Comparison of ENCODE assay signal across 11 cellular contexts in the genomic region with DNA sequence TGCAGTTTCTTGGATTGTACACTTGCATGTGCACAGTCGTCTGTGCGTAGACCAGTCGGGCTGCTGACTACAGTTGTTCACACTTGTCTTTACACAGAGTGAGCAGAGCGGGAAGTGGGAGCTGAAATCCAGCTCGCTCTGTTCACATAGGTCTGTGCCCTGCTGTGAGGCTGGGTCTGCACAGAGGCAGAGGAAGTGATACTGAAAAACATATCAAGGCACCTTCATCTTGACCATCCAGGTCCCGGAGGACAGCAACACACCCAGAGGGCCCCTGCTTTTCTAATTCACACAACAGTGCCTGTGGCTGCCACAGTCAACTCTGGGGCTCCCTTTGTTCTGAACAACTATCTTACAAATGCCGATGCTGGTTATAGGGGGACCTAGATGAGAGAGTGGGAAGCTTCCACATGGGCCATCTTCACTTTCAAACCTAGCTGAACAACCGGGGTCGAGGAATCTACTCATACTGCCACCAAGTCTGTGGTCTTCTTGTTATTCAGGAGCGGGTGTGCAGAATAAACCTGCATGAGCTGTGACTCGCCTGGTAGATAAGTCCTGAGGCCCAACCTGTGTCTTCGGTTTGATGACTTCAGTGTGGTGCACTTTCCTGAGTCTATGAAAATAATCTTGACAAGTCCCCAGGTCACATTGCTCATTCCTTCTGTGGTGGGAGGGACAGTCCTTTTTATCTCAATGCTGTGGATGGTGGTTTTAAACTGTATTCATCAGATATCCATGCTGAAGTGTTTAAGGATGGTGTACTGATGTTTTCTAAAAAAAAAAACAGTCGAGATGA. TPM values are rescaled to one million over a fixed set of nuclear protein-coding genes. Genes with fewer than 3 reads are reported as not detected.
DNase-seq lines count a peak whose midpoint lies in the region; ATAC-seq, FAIRE-seq and TF ChIP-seq lines count a peak whose summit lies in the region.
"Had no signal": no experiment of that assay in that cellular context is flagged by ENCODE, and none has a peak within 500 bp of the region (broad histone marks: within the 10 kb centered on the region; RNA-seq: fewer than 3 reads in every experiment).

No MANE protein-coding gene starts in this region.

- H3K4me1 Mint-ChIP-seq in T-helper 17 cell, result peaks cover 26% of the 10 kb centered on the region

- no peaks in the 10 kb centered on the region for H3K27me3 ChIP-seq in BLaER1
- no peaks in the 10 kb centered on the region for H3K27me3 ChIP-seq in pancreas
- H3K27me3 ChIP-seq in dorsolateral prefrontal cortex, result no peaks in the 10 kb centered on the region
- H3K27me3 ChIP-seq: tibial nerve had no signal

- H3K27ac ChIP-seq in BLaER1 (no peak overlapping the region), pancreas (no peak overlapping the region), dorsolateral prefrontal cortex (no peak overlapping the region)

- no peak for DNase-seq in T-helper 17 cell
- no peak for DNase-seq in Kasumi-1 (lab: John Stamatoyannopoulos, UW)
- DNase-seq in pancreas, result no peak
- no peak for DNase-seq in dorsolateral prefrontal cortex
- DNase-seq in NCI-H2029 treated with DMSO at 0.1 percent for 48 hours (lab: John Stamatoyannopoulos, UW), result no peak
- DNase-seq: activated CD4-positive, alpha-beta T cell treated with anti-CD3 and anti-CD28 coated beads, Interleukin-2, amount 50 U/mL, for 4 hours; NCI-H526 treated with DMSO at 0.1 percent for 48 hours had no signal

- TF ChIP-seq CTCF in pancreas (IDR thresholded peaks at IDR 0.05) (no peak), dorsolateral prefrontal cortex (IDR thresholded peaks at IDR 0.05 in 54 of 56, conservative IDR thresholded peaks at IDR 0.05 in 2 of 56; ENCODE audit: low read depth in 1 of 56, partially characterized antibody in 56 of 56) (no peak)

- H3K27me3 Mint-ChIP-seq in T-helper 17 cell, result no peaks in the 10 kb centered on the region

- 86 to 89% methylated on average over 13 of the region's 13 CpGs for WGBS in pancreas, 2 donors

- H4K20me1 ChIP-seq in BLaER1, result peaks cover 7% of the 10 kb centered on the region

- FAIRE-seq in pancreas (lab: Jason Lieb, UNC), result no peak

- H3K36me3 ChIP-seq in BLaER1 (no peaks in the 10 kb centered on the region), pancreas (no peaks in the 10 kb centered on the region)
- H3K36me3 ChIP-seq: tibial nerve had no signal

- no peak overlapping the region for H3K4me3 Mint-ChIP-seq in T-helper 17 cell

- peaks cover 2% of the 10 kb centered on the region for H3K36me3 Mint-ChIP-seq in T-helper 17 cell (ENCODE audit: low read depth)

- ATAC-seq in GM18907 (IDR thresholded peaks at IDR 0.05; ENCODE audit: unreplicated experiment) (peak; percentile 50), HG02943 (IDR thresholded peaks at IDR 0.05; ENCODE audit: low read depth, unreplicated experiment) (peak; percentile 48), T-helper 17 cell (no peak), pancreas (no peak)

- H3K27ac Mint-ChIP-seq in T-helper 17 cell, result peak overlapping the region; percentile 56

- H3K9me3 ChIP-seq in BLaER1, result peaks cover 6% of the 10 kb centered on the region; the same call in 1 of the 2 replicates
- H3K9me3 ChIP-seq in T-helper 17 cell (ENCODE audit: control insufficient read depth, low read length, poor library complexity, severe bottlenecking), result no peaks in the 10 kb centered on the region
- H3K9me3 ChIP-seq in pancreas, result no peaks in the 10 kb centered on the region
- H3K9me3 ChIP-seq: tibial nerve had no signal

- H3K4me2 ChIP-seq in BLaER1, result peak overlapping the region; percentile 44

- H3K4me1 ChIP-seq in BLaER1, result peaks cover 16% of the 10 kb centered on the region
- H3K4me1 ChIP-seq in pancreas, result peaks cover 0 to 5% (median 0%) of the 10 kb centered on the region in 3 donors

- intact Hi-C loops in pancreas (cut with DNase I) (no loop called here), dorsolateral prefrontal cortex (cut with DNase I) (loop anchor here (5.0 kb wide), 2 partner anchors 42 to 68 kb away; no protein-coding TSS in a partner anchor)

- no peak overlapping the region for H3K9ac ChIP-seq in BLaER1

- H3K4me3 ChIP-seq in BLaER1, result no peak overlapping the region
- no peak overlapping the region for H3K4me3 ChIP-seq in pancreas
- no peak overlapping the region for H3K4me3 ChIP-seq in dorsolateral prefrontal cortex
- H3K4me3 ChIP-seq: tibial nerve had no signal

RNA-seq across cellular contexts. Expression of a gene that starts 3.5 kb away (rescaled TPM):
- total RNA-seq in T-helper 17 cell, result 10 to 100 TPM; 41.5 to 50.0 TPM
- total RNA-seq in pancreas, result 1 to 10 TPM; 5.9 to 8.4 (median 7.0) TPM
- polyA plus RNA-seq in pancreas, result 1 to 10 TPM; 4.2 to 4.7 TPM
- total RNA-seq in dorsolateral prefrontal cortex, result 10 to 100 TPM; 15.4 to 33.2 (median 20.9) TPM

Comparison
In these comparisons a context has a peak if more than half of its experiments do, and no peak if none do; other contexts are left out.
1. ATAC-seq: peak in GM18907 (single experiment) and HG02943 (single experiment); none in T-helper 17 cell (single experiment) and pancreas (0 of 4).
2. intact Hi-C loops: an anchor here in dorsolateral prefrontal cortex (5.0 kb wide); none called in pancreas.